ENCODE assay signal across 1 cellular context in the genomic region with DNA sequence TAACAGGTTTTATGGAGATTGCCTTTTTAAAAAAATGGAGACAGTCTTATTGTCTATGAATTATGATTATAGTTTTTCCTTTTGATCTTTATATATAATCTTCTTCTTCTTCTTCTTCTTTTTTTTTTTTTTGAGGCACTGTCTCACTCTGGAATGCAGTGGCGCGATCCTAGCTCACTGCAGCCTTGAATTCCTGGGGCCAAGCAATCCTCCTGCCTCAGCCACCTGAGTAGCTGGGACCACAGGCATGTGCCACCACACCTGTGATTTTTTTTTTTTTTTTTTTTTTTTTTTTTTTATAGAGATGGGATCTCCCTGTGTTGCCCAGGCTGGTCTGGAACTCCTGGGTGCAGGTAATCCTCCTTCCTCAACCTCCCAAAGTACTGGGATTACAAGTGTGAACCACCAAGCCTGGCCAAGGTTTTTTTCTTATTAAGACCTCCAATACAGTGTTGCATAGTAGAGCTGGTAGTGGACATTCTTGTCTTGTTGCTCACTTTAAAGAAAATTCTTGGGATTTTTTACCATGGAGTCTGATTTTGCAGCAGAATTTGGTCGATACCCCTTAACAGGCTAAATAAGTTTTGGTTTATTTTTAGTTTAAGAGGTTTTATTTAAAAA.
TF ChIP-seq lines count a peak whose summit lies in the region.

No MANE protein-coding gene starts in this region.

TF ChIP-seq in SK-N-SH, 30 proteins besides CTCF, POLR2A, EP300 and RAD21 (continued from another document):
- no peak for TF ChIP-seq USF1 (IDR thresholded peaks at IDR 0.05; ENCODE audit: borderline replicate concordance, low read depth)
- peak; percentile 48 for TF ChIP-seq JUND (IDR thresholded peaks at IDR 0.05)
- TF ChIP-seq GABPA (IDR thresholded peaks at IDR 0.05; ENCODE audit: low read depth), result no peak
- peak; percentile 55; the same call in 1 of the 2 replicates for TF ChIP-seq FOSL2 (IDR thresholded peaks at IDR 0.05; ENCODE audit: borderline replicate concordance, low read depth)
- no peak for TF ChIP-seq FOXJ3 (CRISPR knock-in tag; IDR thresholded peaks at IDR 0.05)
- TF ChIP-seq SMC3 (IDR thresholded peaks at IDR 0.05; ENCODE audit: low read depth, low read length), result no peak
- TF ChIP-seq TCF12 (IDR thresholded peaks at IDR 0.05), result peak; percentile 40; the same call in 1 of the 2 replicates
- no peak for TF ChIP-seq YY1 (IDR thresholded peaks at IDR 0.05; ENCODE audit: low read depth)
- no peak for TF ChIP-seq RXRA (IDR thresholded peaks at IDR 0.05; ENCODE audit: borderline replicate concordance, low read depth)
